20 cellular contexts compared by ENCODE assay signal in the genomic region with DNA sequence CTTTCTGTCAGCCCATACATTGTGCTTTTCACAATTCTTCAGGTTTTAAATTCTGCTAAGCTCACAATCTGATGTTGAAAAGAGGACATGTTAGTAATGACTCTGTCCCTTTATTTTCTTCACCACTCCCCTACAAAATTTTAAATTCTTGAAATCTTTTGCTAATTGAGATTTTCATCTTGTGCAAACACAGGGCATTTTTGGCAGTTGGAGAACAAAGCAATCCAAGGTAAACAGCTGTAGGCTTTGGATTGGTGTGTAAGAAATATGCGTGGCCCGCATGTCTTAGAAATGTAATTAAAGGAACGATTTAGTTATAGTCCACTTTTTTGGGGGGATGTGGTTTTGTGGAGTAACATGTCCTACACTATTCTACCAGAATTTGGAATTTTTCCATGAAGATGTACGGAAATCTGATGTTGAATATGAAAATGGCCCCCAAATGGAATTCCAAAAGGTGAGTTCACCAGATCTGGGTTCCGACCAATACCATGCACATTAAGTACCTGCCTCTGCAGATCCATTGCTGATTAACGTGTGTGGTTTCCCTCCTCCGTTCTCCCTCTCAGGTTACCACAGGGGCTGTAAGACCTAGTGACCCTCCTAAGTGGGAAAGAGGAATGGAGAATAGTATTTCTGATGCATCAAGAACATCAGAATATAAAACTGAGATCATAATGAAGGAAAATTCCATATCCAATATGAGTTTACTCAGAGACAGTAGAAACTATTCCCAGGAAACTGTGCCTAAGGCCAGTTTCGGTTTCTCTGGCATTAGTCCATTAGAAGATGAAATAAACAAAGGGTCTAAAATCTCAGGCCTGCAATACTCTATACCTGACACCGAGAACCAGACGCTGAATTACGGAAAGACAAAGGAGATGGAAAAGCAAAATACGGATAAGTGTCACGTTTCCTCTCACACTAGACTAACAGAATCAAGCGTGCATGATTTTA.
"Had no signal": no experiment of that assay in that cellular context is flagged by ENCODE, and none has a peak within 500 bp of the region (broad histone marks: within the 10 kb centered on the region; RNA-seq: fewer than 3 reads in every experiment).

No MANE protein-coding gene starts in this region.

- H3K4me1 ChIP-seq: colonic mucosa, lower lobe of right lung, psoas muscle, spleen, thyroid gland had no signal

- H3K4me3 ChIP-seq: colonic mucosa, lower lobe of right lung, mucosa of descending colon, psoas muscle, skin epidermis, spleen, thyroid gland had no signal

- H3K36me3 ChIP-seq: colonic mucosa had no signal

- H3K4me1 Mint-ChIP-seq: central memory CD8-positive, alpha-beta T cell; memory B cell; naive B cell; stimulated activated memory B cell treated with anti-CD40 and anti-IgM and Interleukin-4, amounts not matched to agents 10 μg/mL and 1 μg/mL and 100 μg/mL, for 72 hours had no signal

- H3K27me3 Mint-ChIP-seq: dendritic cell treated with granulocyte-macrophage colony-stimulating factor and Interleukin-4, amounts not matched to agents 40 ng/mL and 50 ng/mL, for 4 days had no signal

- H3K36me3 Mint-ChIP-seq: memory B cell; naive B cell; natural killer cell treated with Interleukin-12 subunit alpha and Interleukin-12 subunit beta and Interleukin-15 and Interleukin-18, amount 100 ng/mL, for 72 hours; stimulated activated memory B cell treated with anti-CD40 and anti-IgM and Interleukin-4, amounts not matched to agents 10 μg/mL and 1 μg/mL and 100 μg/mL, for 72 hours had no signal

- H3K9me3 Mint-ChIP-seq: central memory CD8-positive, alpha-beta T cell; dendritic cell treated with granulocyte-macrophage colony-stimulating factor and Interleukin-4, amounts not matched to agents 40 ng/mL and 50 ng/mL, for 4 days; natural killer cell treated with Interleukin-12 subunit alpha and Interleukin-12 subunit beta and Interleukin-15 and Interleukin-18, amount 100 ng/mL, for 72 hours; stimulated activated memory B cell treated with anti-CD40 and anti-IgM and Interleukin-4, amounts not matched to agents 10 μg/mL and 1 μg/mL and 100 μg/mL, for 72 hours had no signal

- DNase-seq: colonic mucosa; effector CD8-positive, alpha-beta T cell; erythroblast; left ventricle myocardium superior; lower lobe of right lung; mucosa of descending colon; naive B cell; psoas muscle; right cardiac atrium; spleen; stimulated activated CD4-positive, alpha-beta T cell treated with anti-CD3 and anti-CD28 coated beads, Interleukin-4, amount 100 ng/mL, for 4 hours; stimulated activated naive CD8-positive, alpha-beta T cell treated with anti-CD3 and anti-CD28 coated beads, Interleukin-15, Interleukin-2, amounts not matched to agents 100 U/mL and 50 U/mL, for 24 hours; thyroid gland had no signal

- H3K27me3 ChIP-seq: colonic mucosa, spleen, thyroid gland had no signal

- H3K27ac ChIP-seq: colonic mucosa, lower lobe of right lung, psoas muscle, spleen, thyroid gland had no signal

- H3K4me3 Mint-ChIP-seq: central memory CD8-positive, alpha-beta T cell; dendritic cell treated with granulocyte-macrophage colony-stimulating factor and Interleukin-4, amounts not matched to agents 40 ng/mL and 50 ng/mL, for 4 days; memory B cell; naive B cell; natural killer cell treated with Interleukin-12 subunit alpha and Interleukin-12 subunit beta and Interleukin-15 and Interleukin-18, amount 100 ng/mL, for 72 hours; neural crest cell; stimulated activated memory B cell treated with anti-CD40 and anti-IgM and Interleukin-4, amounts not matched to agents 10 μg/mL and 1 μg/mL and 100 μg/mL, for 72 hours had no signal

- H3K9me3 ChIP-seq: colonic mucosa, lower lobe of right lung, mucosa of descending colon, psoas muscle, spleen, thyroid gland had no signal

- H3K27ac Mint-ChIP-seq: dendritic cell treated with granulocyte-macrophage colony-stimulating factor and Interleukin-4, amounts not matched to agents 40 ng/mL and 50 ng/mL, for 4 days; memory B cell; naive B cell; natural killer cell treated with Interleukin-12 subunit alpha and Interleukin-12 subunit beta and Interleukin-15 and Interleukin-18, amount 100 ng/mL, for 72 hours; stimulated activated memory B cell treated with anti-CD40 and anti-IgM and Interleukin-4, amounts not matched to agents 10 μg/mL and 1 μg/mL and 100 μg/mL, for 72 hours had no signal

- ATAC-seq: left ventricle myocardium superior; lower lobe of right lung; mucosa of descending colon; natural killer cell treated with Interleukin-12 subunit alpha and Interleukin-12 subunit beta and Interleukin-15 and Interleukin-18, amount 100 ng/mL, for 72 hours; psoas muscle; right cardiac atrium; stimulated activated memory B cell treated with anti-CD40 and anti-IgM and Interleukin-4, amounts not matched to agents 10 μg/mL and 1 μg/mL and 100 μg/mL, for 72 hours; stimulated activated naive CD8-positive, alpha-beta T cell treated with anti-CD3 and anti-CD28 coated beads, Interleukin-15, Interleukin-2, amounts not matched to agents 100 U/mL and 50 U/mL, for 24 hours had no signal
